Comparison of ENCODE assay signal across 12 cellular contexts in the genomic region with DNA sequence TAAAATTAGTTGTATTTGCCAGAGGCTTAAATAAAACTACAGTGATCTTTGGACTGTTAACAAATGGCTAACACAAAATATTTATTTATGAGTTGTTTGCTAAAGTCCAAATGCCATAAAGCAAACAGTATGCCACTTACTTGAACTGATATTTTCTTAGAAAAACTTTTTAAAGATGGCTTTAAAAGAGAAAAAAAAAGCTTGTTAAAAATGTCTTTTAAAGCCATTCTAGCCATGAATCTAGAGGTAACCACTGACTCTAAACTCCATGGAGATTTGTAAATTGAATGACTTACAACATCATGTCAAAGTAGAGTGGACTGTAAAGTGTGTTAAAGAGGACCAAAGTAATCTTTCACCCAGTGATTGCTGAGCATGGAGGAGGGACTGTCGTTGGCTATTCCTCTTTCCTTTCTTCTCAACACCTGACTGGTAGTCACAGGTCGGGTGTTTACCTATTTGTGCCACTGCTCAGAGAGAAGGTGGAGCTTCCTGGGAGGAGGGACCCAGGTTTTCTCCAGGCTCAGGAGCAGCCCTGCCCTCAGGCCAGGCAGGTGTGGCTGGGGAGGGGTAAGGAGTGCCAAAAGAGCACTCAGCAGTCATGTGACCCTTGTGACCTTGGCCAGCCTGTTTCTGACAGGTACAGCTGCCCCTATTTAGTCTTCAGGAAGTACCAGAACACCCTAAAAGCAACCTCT.
DNase-seq lines count a peak whose midpoint lies in the region; ATAC-seq, FAIRE-seq and TF ChIP-seq lines count a peak whose summit lies in the region.
"Had no signal": no experiment of that assay in that cellular context is flagged by ENCODE, and none has a peak within 500 bp of the region (broad histone marks: within the 10 kb centered on the region; RNA-seq: fewer than 3 reads in every experiment).

No MANE protein-coding gene starts in this region.

- H3K27ac ChIP-seq in HUES64 (ENCODE audit: low read depth, low read length): peak overlapping the region; percentile 45; the same call in 1 of the 2 replicates
- peak overlapping the region; percentile 21 to 72 (median 68) for H3K27ac ChIP-seq in esophagus squamous epithelium
- peak overlapping the region; percentile 83 to 88 for H3K27ac ChIP-seq in small intestine (ENCODE audit: low read depth in 1 of 2, low read length in 1 of 2)
- H3K27ac ChIP-seq: adrenal gland had no signal

- H3K36me3 ChIP-seq in HUES64 (ENCODE audit: insufficient read depth, low read length) (no peaks in the 10 kb centered on the region), esophagus squamous epithelium (no peaks in the 10 kb centered on the region), small intestine (ENCODE audit: control insufficient read depth in 2 of 2, insufficient read depth in 2 of 2, low read length in 2 of 2) (no peaks in the 10 kb centered on the region)
- H3K36me3 ChIP-seq: adrenal gland, MG63 had no signal

- H3K4me1 ChIP-seq in HUES64 (ENCODE audit: insufficient read depth, low read length) (peaks cover 18% of the 10 kb centered on the region), esophagus squamous epithelium (peaks cover 0 to 14% (median 0%) of the 10 kb centered on the region in 3 donors), small intestine (ENCODE audit: control insufficient read depth in 2 of 2, insufficient read depth in 1 of 2, low read depth in 1 of 2, low read length in 1 of 2) (no peaks in the 10 kb centered on the region)
- H3K4me1 ChIP-seq: adrenal gland had no signal

- no peak for TF ChIP-seq CTCF in esophagus squamous epithelium (IDR thresholded peaks at IDR 0.05)

- intact Hi-C loops in esophagus squamous epithelium (cut with DNase I): no loop called here

- FAIRE-seq in small intestine (lab: Jason Lieb, UNC): no peak

- no peak for TF ChIP-seq POLR2A in esophagus squamous epithelium (IDR thresholded peaks at IDR 0.05)

- WGBS in HUES64: 42% methylated on average over 2 of the region's 2 CpGs
- WGBS in esophagus squamous epithelium, 2 donors: 0 to 33% methylated on average over 2 of the region's 2 CpGs
- WGBS in small intestine, 3 donors: 12 to 47% (median 27%) methylated on average over 1 to 2 of the region's 2 CpGs

- DNase-seq in NCI-H510A (lab: John Stamatoyannopoulos, UW) (peak; percentile 75), esophagus squamous epithelium (lab: John Stamatoyannopoulos, UW) (no peak), small intestine (peak; percentile 99), NCI-H82 treated with DMSO at 0.1 percent for 48 hours (lab: John Stamatoyannopoulos, UW; ENCODE audit: unreplicated experiment) (no peak)
- DNase-seq in activated CD4-positive, alpha-beta T cell treated with anti-CD3 and anti-CD28 coated beads for 1 hour: no peak
- DNase-seq: activated CD4-positive, alpha-beta memory T cell treated with anti-CD3 and anti-CD28 coated beads, Interleukin-2, amount 10 ng/mL, durations not matched to agents 7 days and 5 days; adrenal gland; MG63; SHP77 treated with DMSO at 0.1 percent for 48 hours had no signal

- no peak overlapping the region for H3K4me3 ChIP-seq in HUES64 (ENCODE audit: low read length)
- H3K4me3 ChIP-seq in esophagus squamous epithelium: no peak overlapping the region
- no peak overlapping the region for H3K4me3 ChIP-seq in small intestine (ENCODE audit: low read depth in 1 of 2, low read length in 2 of 2)
- H3K4me3 ChIP-seq: adrenal gland, MG63 had no signal

- ATAC-seq in GM19351 (IDR thresholded peaks at IDR 0.05; ENCODE audit: unreplicated experiment) (no peak), HG02798 (IDR thresholded peaks at IDR 0.05; ENCODE audit: poor library complexity, unreplicated experiment) (no peak)

- H3K9ac ChIP-seq in HUES64 (ENCODE audit: low read depth, low read length): no peak overlapping the region

- H3K27me3 ChIP-seq in HUES64 (ENCODE audit: insufficient read depth, low read length) (no peaks in the 10 kb centered on the region), esophagus squamous epithelium (no peaks in the 10 kb centered on the region), small intestine (ENCODE audit: control insufficient read depth in 2 of 2, insufficient read depth in 2 of 2, low read length in 2 of 2) (no peaks in the 10 kb centered on the region)
- H3K27me3 ChIP-seq: adrenal gland, MG63 had no signal

- H3K9me3 ChIP-seq in HUES64 (ENCODE audit: insufficient read depth, low read depth, low read length): no peaks in the 10 kb centered on the region
- no peaks in the 10 kb centered on the region for H3K9me3 ChIP-seq in esophagus squamous epithelium
- H3K9me3 ChIP-seq in small intestine (ENCODE audit: control insufficient read depth, low read depth): no peaks in the 10 kb centered on the region
- H3K9me3 ChIP-seq: adrenal gland, MG63 had no signal

Comparison
In these comparisons a context has a peak if more than half of its experiments do, and no peak if none do; other contexts are left out.
1. DNase-seq: peak in NCI-H510A (single experiment) and small intestine (single experiment); none in esophagus squamous epithelium (single experiment), activated CD4-positive, alpha-beta T cell treated with anti-CD3 and anti-CD28 coated beads for 1 hour (single experiment) and NCI-H82 treated with DMSO at 0.1 percent for 48 hours (single experiment).
2. Peak in every context shown above with its lines, with median percentiles within 50 percentile points of each other: H3K27ac ChIP-seq.